Comparison of ENCODE assay signal across 15 cellular contexts in genomic region chr10:48710647-48711046, GRCh38. TPM values are rescaled to one million over a fixed set of nuclear protein-coding genes. Genes with fewer than 3 reads are reported as not detected.
DNase-seq lines count a peak whose midpoint lies in the region; ATAC-seq and TF ChIP-seq lines count a peak whose summit lies in the region.
"Had no signal": no experiment of that assay in that cellular context is flagged by ENCODE, and none has a peak within 500 bp of the region (broad histone marks: within the 10 kb centered on the region; RNA-seq: fewer than 3 reads in every experiment).

No MANE protein-coding gene starts in this region.

- H3K9me2 ChIP-seq in Karpas-422 (replicated peaks; ENCODE audit: insufficient read depth, low read length): no peaks in the 10 kb centered on the region

- H3K27ac Mint-ChIP-seq in endodermal cell: no peak overlapping the region
- H3K27ac Mint-ChIP-seq: CD8-positive, alpha-beta T cell; GM23338 had no signal

- H3K4me1 ChIP-seq in Karpas-422 (ENCODE audit: low read length) (peaks cover 84% of the 10 kb centered on the region), endodermal cell (ENCODE audit: control insufficient read depth, insufficient read depth, low read length) (no peaks in the 10 kb centered on the region)
- H3K4me1 ChIP-seq: A549, Caco-2 had no signal

- 93% methylated on average over 3 to 4 of the region's 4 CpGs for WGBS in endodermal cell (ENCODE audit: insufficient coverage in 1 of 2, insufficient read length in 1 of 2), 2 experiments

- no peak overlapping the region for H3K4me2 ChIP-seq in Karpas-422 (ENCODE audit: low read depth, low read length, poor library complexity, severe bottlenecking)
- H3K4me2 ChIP-seq: A549, GM23338 had no signal

- H3K27me3 Mint-ChIP-seq in endodermal cell (ENCODE audit: insufficient read depth): peaks cover 2% of the 10 kb centered on the region

- H3K9me3 Mint-ChIP-seq in endodermal cell: no peaks in the 10 kb centered on the region
- H3K9me3 Mint-ChIP-seq: GM23338 had no signal

- H3K4me3 ChIP-seq in Karpas-422 (ENCODE audit: low read length): no peak overlapping the region
- no peak overlapping the region for H3K4me3 ChIP-seq in endodermal cell (ENCODE audit: low read length)
- H3K4me3 ChIP-seq: A549, GM23338 had no signal

- H2AFZ ChIP-seq in Karpas-422 (ENCODE audit: low read length): no peak overlapping the region
- H2AFZ ChIP-seq: GM23338 had no signal

- no peak for TF ChIP-seq CTCF in endodermal cell (conservative IDR thresholded peaks at IDR 0.05)

- no peaks in the 10 kb centered on the region for H3K36me3 Mint-ChIP-seq in endodermal cell (ENCODE audit: low read depth)
- H3K36me3 Mint-ChIP-seq: CD8-positive, alpha-beta T cell had no signal

- no peaks in the 10 kb centered on the region for H3K9me3 ChIP-seq in Karpas-422 (ENCODE audit: low read length)
- no peaks in the 10 kb centered on the region for H3K9me3 ChIP-seq in endodermal cell (ENCODE audit: control insufficient read depth, low read length)
- H3K9me3 ChIP-seq: Caco-2 had no signal

- H3K27me3 ChIP-seq in Karpas-422 (ENCODE audit: low read length): no peaks in the 10 kb centered on the region
- no peaks in the 10 kb centered on the region for H3K27me3 ChIP-seq in endodermal cell (ENCODE audit: control insufficient read depth, insufficient read depth, low read length, poor library complexity, severe bottlenecking)

- H3K4me3 Mint-ChIP-seq in endodermal cell: no peak overlapping the region
- H3K4me3 Mint-ChIP-seq: CD14-positive monocyte; CD8-positive, alpha-beta T cell; GM23338 had no signal

- intact Hi-C loops in left ventricle myocardium superior (cut with micrococcal nuclease): no loop called here

- H3K4me1 Mint-ChIP-seq in endodermal cell: no peaks in the 10 kb centered on the region

- ATAC-seq in left ventricle myocardium superior: peak; percentile 80
- ATAC-seq: A549; CD8-positive, alpha-beta T cell; GM23338 had no signal

- no peak for DNase-seq in Karpas-422
- DNase-seq in endodermal cell: peak; percentile 10
- peak; percentile 45 for DNase-seq in left ventricle myocardium superior
- peak; percentile 19 for DNase-seq in superior temporal gyrus (ENCODE audit: extremely low spot score)
- no peak for DNase-seq in COLO829 (ENCODE audit: low spot score)
- DNase-seq in iPS-NIHi11 (ENCODE audit: low spot score): no peak
- DNase-seq: Caco-2; CD8-positive, alpha-beta T cell; H7 had no signal

- H3K9ac ChIP-seq in Karpas-422 (ENCODE audit: low read length) (no peak overlapping the region), endodermal cell (ENCODE audit: extremely low read depth, low read length, poor library complexity, severe bottlenecking) (no peak overlapping the region)

- H4K20me1 ChIP-seq in Karpas-422 (ENCODE audit: insufficient read depth, low read depth, low read length): peaks cover 44% of the 10 kb centered on the region; the same call in 1 of the 2 replicates

- H3K36me3 ChIP-seq in Karpas-422 (ENCODE audit: insufficient read depth, low read length) (peaks cover 62% of the 10 kb centered on the region), endodermal cell (ENCODE audit: control insufficient read depth, insufficient read depth, low read length) (no peaks in the 10 kb centered on the region)

- peaks cover 96% of the 10 kb centered on the region for H3K79me2 ChIP-seq in Karpas-422 (ENCODE audit: low read length)

- H3K27ac ChIP-seq in Karpas-422 (ENCODE audit: low read length) (peak overlapping the region; percentile 98; the same call in 1 of the 2 replicates), endodermal cell (ENCODE audit: low read depth, low read length) (no peak overlapping the region)
- H3K27ac ChIP-seq: A549, HL-60 had no signal

RNA-seq across cellular contexts. Expression of gene WDFY4, which starts 26.0 kb away (rescaled TPM):
- 144 and 181 TPM in 2 replicates for total RNA-seq in Karpas-422 (2014; rRNA removed; shearing (Covaris generic); ENCODE audit: low replicate concordance)
- total RNA-seq in endodermal cell (not detected), left ventricle myocardium superior (1.6 TPM)
- polyA plus RNA-seq in endodermal cell (2013, experiment 1 of 2): 0.04 TPM
- not detected for polyA plus RNA-seq in endodermal cell (2013, experiment 2 of 2)
- total RNA-seq: Caco-2, H7 had no signal
- polyA plus RNA-seq: A549, AG04450, BJ, GM23338 had no signal

Comparison
In these comparisons a context has a peak if more than half of its experiments do, and no peak if none do; other contexts are left out.
1. DNase-seq: peak in endodermal cell (single experiment), left ventricle myocardium superior (single experiment) and superior temporal gyrus (single experiment); none in Karpas-422 (single experiment), COLO829 (single experiment) and iPS-NIHi11 (single experiment).
2. RNA of gene WDFY4, which starts 26.0 kb away (total RNA-seq): 144 to 181 TPM in Karpas-422; 1.6 TPM in left ventricle myocardium superior (single experiment) and not detected in endodermal cell; every median in the first group is over 10 times any median in the second.